In genomic region chr12:65292241-65292640, GRCh38 we compare ENCODE assay signal across 9 cellular contexts. TPM values are rescaled to one million over a fixed set of nuclear protein-coding genes. Genes with fewer than 3 reads are reported as not detected.
"Had no signal": no experiment of that assay in that cellular context is flagged by ENCODE, and none has a peak within 500 bp of the region (broad histone marks: within the 10 kb centered on the region; RNA-seq: fewer than 3 reads in every experiment).

No MANE protein-coding gene starts in this region.

- ATAC-seq: K562 had no signal

- H3K36me3 Mint-ChIP-seq: IgD-negative memory B cell had no signal

- H3K4me1 Mint-ChIP-seq: IgD-negative memory B cell had no signal

- H3K4me3 ChIP-seq: K562 had no signal

- H3K27ac Mint-ChIP-seq: IgD-negative memory B cell had no signal

- H3K4me2 ChIP-seq: KMS-11 had no signal

- H3K4me3 Mint-ChIP-seq: IgD-negative memory B cell had no signal

- H3K27ac ChIP-seq: HL-60, KMS-11 had no signal

- H3K9ac ChIP-seq: KMS-11 had no signal

- FAIRE-seq: HTR-8/SVneo, K562 had no signal

- DNase-seq: IMR-90, KBM-7, KG1 had no signal

RNA-seq across cellular contexts. Expression of gene MSRB3, which starts 13.8 kb away (rescaled TPM):
- total RNA-seq: HT-29 had no signal
- polyA plus RNA-seq: IgD-negative memory B cell, K562 had no signal
